Comparison of ENCODE assay signal across 1 cellular context in the genomic region with DNA sequence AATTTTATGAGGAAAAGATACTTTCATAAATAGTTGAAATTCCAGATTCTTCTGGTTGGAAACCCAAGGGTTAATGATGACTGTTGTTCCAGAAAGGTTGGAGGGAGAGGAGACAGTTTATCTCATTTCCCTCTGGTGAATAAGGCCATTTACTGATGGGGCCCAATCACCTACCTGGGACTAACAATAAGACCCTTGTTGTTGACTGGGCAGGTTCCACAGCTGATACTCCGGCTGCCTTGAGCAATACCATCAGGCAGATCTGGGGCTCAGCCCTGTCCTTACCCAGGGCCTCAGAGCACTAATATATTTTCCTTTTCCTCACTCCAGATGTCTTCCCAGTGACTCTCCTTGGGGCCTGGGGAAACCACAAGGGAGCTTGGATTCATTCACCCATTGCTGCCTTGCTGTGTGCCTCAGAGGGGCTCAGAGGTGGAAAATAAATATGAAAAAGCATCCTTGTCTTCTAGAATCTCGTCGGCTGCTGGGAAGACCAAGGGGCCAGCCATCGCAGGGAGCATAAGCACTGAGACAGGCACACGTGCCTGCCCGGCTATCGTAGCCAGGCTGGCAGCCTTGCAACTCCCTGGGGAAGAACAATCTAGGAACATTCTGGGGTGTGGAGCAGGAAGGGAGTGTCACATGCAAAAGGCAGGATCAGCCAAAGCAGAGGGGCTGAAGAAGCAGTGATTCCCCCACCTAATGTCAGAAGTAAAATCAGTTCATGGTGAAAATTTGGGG.
TF ChIP-seq lines count a peak whose summit lies in the region.

No MANE protein-coding gene starts in this region.

TF ChIP-seq in HepG2, 621 proteins besides CTCF, POLR2A, EP300 and RAD21 (continued from another document and continues in another):
- TF ChIP-seq, protein P1, sequence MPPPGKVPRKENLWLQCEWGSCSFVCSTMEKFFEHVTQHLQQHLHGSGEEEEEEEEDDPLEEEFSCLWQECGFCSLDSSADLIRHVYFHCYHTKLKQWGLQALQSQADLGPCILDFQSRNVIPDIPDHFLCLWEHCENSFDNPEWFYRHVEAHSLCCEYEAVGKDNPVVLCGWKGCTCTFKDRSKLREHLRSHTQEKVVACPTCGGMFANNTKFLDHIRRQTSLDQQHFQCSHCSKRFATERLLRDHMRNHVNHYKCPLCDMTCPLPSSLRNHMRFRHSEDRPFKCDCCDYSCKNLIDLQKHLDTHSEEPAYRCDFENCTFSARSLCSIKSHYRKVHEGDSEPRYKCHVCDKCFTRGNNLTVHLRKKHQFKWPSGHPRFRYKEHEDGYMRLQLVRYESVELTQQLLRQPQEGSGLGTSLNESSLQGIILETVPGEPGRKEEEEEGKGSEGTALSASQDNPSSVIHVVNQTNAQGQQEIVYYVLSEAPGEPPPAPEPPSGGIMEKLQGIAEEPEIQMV (CRISPR knock-in tag; IDR thresholded peaks at IDR 0.05; ENCODE audit: low read depth) = no peak
- TF ChIP-seq ZNF121 (CRISPR knock-in tag; IDR thresholded peaks at IDR 0.05) = peak; percentile 53
- TF ChIP-seq ZNF530 (CRISPR knock-in tag; IDR thresholded peaks at IDR 0.05; ENCODE audit: low read depth) = no peak
- TF ChIP-seq ZNF772 (CRISPR knock-in tag; IDR thresholded peaks at IDR 0.05) = no peak
- TF ChIP-seq HDAC2 (CRISPR knock-in tag; IDR thresholded peaks at IDR 0.05) = peak; percentile 47; the same call in 1 of the 2 replicates
- TF ChIP-seq ZNF777 (CRISPR knock-in tag; IDR thresholded peaks at IDR 0.05) = no peak
- TF ChIP-seq, protein P2, sequence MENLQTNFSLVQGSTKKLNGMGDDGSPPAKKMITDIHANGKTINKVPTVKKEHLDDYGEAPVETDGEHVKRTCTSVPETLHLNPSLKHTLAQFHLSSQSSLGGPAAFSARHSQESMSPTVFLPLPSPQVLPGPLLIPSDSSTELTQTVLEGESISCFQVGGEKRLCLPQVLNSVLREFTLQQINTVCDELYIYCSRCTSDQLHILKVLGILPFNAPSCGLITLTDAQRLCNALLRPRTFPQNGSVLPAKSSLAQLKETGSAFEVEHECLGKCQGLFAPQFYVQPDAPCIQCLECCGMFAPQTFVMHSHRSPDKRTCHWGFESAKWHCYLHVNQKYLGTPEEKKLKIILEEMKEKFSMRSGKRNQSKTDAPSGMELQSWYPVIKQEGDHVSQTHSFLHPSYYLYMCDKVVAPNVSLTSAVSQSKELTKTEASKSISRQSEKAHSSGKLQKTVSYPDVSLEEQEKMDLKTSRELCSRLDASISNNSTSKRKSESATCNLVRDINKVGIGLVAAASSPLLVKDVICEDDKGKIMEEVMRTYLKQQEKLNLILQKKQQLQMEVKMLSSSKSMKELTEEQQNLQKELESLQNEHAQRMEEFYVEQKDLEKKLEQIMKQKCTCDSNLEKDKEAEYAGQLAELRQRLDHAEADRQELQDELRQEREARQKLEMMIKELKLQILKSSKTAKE (CRISPR knock-in tag; IDR thresholded peaks at IDR 0.05; ENCODE audit: borderline replicate concordance) = no peak
- TF ChIP-seq GATA4 (IDR thresholded peaks at IDR 0.05; ENCODE audit: borderline replicate concordance, low read depth) = no peak
- TF ChIP-seq, protein P3, sequence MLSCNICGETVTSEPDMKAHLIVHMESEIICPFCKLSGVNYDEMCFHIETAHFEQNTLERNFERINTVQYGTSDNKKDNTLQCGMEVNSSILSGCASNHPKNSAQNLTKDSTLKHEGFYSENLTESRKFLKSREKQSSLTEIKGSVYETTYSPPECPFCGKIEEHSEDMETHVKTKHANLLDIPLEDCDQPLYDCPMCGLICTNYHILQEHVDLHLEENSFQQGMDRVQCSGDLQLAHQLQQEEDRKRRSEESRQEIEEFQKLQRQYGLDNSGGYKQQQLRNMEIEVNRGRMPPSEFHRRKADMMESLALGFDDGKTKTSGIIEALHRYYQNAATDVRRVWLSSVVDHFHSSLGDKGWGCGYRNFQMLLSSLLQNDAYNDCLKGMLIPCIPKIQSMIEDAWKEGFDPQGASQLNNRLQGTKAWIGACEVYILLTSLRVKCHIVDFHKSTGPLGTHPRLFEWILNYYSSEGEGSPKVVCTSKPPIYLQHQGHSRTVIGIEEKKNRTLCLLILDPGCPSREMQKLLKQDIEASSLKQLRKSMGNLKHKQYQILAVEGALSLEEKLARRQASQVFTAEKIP (CRISPR knock-in tag; IDR thresholded peaks at IDR 0.05; ENCODE audit: borderline replicate concordance) = no peak
- TF ChIP-seq KLF9 (CRISPR knock-in tag; IDR thresholded peaks at IDR 0.05; ENCODE audit: low read depth) = no peak
- no peak for TF ChIP-seq BRD4 (CRISPR knock-in tag; IDR thresholded peaks at IDR 0.05)
- TF ChIP-seq ZNF75D (CRISPR knock-in tag; IDR thresholded peaks at IDR 0.05; ENCODE audit: borderline replicate concordance) = no peak
- no peak for TF ChIP-seq NR2C2 (CRISPR knock-in tag; IDR thresholded peaks at IDR 0.05; ENCODE audit: borderline replicate concordance)
- TF ChIP-seq, protein P4, sequence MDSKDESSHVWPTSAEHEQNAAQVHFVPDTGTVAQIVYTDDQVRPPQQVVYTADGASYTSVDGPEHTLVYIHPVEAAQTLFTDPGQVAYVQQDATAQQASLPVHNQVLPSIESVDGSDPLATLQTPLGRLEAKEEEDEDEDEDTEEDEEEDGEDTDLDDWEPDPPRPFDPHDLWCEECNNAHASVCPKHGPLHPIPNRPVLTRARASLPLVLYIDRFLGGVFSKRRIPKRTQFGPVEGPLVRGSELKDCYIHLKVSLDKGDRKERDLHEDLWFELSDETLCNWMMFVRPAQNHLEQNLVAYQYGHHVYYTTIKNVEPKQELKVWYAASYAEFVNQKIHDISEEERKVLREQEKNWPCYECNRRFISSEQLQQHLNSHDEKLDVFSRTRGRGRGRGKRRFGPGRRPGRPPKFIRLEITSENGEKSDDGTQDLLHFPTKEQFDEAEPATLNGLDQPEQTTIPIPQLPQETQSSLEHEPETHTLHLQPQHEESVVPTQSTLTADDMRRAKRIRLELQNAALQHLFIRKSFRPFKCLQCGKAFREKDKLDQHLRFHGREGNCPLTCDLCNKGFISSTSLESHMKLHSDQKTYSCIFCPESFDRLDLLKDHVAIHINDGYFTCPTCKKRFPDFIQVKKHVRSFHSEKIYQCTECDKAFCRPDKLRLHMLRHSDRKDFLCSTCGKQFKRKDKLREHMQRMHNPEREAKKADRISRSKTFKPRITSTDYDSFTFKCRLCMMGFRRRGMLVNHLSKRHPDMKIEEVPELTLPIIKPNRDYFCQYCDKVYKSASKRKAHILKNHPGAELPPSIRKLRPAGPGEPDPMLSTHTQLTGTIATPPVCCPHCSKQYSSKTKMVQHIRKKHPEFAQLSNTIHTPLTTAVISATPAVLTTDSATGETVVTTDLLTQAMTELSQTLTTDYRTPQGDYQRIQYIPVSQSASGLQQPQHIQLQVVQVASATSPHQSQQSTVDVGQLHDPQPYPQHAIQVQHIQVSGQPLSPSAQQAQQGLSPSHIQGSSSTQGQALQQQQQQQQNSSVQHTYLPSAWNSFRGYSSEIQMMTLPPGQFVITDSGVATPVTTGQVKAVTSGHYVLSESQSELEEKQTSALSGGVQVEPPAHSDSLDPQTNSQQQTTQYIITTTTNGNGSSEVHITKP (CRISPR knock-in tag; IDR thresholded peaks at IDR 0.05; ENCODE audit: low read depth) = no peak
- TF ChIP-seq ISX (CRISPR knock-in tag; conservative IDR thresholded peaks at IDR 0.05) = no peak
- no peak for TF ChIP-seq ZNF446 (CRISPR knock-in tag; IDR thresholded peaks at IDR 0.05)
- TF ChIP-seq, protein P5, sequence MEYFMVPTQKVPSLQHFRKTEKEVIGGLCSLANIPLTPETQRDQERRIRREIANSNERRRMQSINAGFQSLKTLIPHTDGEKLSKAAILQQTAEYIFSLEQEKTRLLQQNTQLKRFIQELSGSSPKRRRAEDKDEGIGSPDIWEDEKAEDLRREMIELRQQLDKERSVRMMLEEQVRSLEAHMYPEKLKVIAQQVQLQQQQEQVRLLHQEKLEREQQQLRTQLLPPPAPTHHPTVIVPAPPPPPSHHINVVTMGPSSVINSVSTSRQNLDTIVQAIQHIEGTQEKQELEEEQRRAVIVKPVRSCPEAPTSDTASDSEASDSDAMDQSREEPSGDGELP (IDR thresholded peaks at IDR 0.05; ENCODE audit: borderline replicate concordance, low read depth) = peak; percentile 98
- TF ChIP-seq, protein P6, sequence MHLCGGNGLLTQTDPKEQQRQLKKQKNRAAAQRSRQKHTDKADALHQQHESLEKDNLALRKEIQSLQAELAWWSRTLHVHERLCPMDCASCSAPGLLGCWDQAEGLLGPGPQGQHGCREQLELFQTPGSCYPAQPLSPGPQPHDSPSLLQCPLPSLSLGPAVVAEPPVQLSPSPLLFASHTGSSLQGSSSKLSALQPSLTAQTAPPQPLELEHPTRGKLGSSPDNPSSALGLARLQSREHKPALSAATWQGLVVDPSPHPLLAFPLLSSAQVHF (CRISPR knock-in tag; IDR thresholded peaks at IDR 0.05) = no peak
- no peak for TF ChIP-seq ZNF850 (CRISPR knock-in tag; conservative IDR thresholded peaks at IDR 0.05)
- TF ChIP-seq MYC (CRISPR knock-in tag; IDR thresholded peaks at IDR 0.05; ENCODE audit: borderline replicate concordance) = no peak
- TF ChIP-seq TGIF2 (CRISPR knock-in tag; IDR thresholded peaks at IDR 0.05) = 0 out of 2 replicates have a peak, but pooled peaks have one; percentile 58
- TF ChIP-seq, protein P7, sequence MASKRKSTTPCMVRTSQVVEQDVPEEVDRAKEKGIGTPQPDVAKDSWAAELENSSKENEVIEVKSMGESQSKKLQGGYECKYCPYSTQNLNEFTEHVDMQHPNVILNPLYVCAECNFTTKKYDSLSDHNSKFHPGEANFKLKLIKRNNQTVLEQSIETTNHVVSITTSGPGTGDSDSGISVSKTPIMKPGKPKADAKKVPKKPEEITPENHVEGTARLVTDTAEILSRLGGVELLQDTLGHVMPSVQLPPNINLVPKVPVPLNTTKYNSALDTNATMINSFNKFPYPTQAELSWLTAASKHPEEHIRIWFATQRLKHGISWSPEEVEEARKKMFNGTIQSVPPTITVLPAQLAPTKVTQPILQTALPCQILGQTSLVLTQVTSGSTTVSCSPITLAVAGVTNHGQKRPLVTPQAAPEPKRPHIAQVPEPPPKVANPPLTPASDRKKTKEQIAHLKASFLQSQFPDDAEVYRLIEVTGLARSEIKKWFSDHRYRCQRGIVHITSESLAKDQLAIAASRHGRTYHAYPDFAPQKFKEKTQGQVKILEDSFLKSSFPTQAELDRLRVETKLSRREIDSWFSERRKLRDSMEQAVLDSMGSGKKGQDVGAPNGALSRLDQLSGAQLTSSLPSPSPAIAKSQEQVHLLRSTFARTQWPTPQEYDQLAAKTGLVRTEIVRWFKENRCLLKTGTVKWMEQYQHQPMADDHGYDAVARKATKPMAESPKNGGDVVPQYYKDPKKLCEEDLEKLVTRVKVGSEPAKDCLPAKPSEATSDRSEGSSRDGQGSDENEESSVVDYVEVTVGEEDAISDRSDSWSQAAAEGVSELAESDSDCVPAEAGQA (IDR thresholded peaks at IDR 0.05; ENCODE audit: low read depth) = no peak
- TF ChIP-seq, protein P7 (CRISPR knock-in tag; IDR thresholded peaks at IDR 0.05; ENCODE audit: borderline replicate concordance) = no peak
- peak; percentile 57 for TF ChIP-seq FOXA3 (CRISPR knock-in tag; IDR thresholded peaks at IDR 0.05)
- TF ChIP-seq KDM1A (CRISPR knock-in tag; IDR thresholded peaks at IDR 0.05) = peak; percentile 43; the same call in 1 of the 2 replicates
- no peak for TF ChIP-seq NFYC (CRISPR knock-in tag; IDR thresholded peaks at IDR 0.05)
- no peak for TF ChIP-seq ZKSCAN5 (CRISPR knock-in tag; IDR thresholded peaks at IDR 0.05)
- TF ChIP-seq, protein P8, sequence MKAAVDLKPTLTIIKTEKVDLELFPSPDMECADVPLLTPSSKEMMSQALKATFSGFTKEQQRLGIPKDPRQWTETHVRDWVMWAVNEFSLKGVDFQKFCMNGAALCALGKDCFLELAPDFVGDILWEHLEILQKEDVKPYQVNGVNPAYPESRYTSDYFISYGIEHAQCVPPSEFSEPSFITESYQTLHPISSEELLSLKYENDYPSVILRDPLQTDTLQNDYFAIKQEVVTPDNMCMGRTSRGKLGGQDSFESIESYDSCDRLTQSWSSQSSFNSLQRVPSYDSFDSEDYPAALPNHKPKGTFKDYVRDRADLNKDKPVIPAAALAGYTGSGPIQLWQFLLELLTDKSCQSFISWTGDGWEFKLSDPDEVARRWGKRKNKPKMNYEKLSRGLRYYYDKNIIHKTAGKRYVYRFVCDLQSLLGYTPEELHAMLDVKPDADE (CRISPR knock-in tag; IDR thresholded peaks at IDR 0.05) = no peak
- no peak for TF ChIP-seq ZNF329 (CRISPR knock-in tag; IDR thresholded peaks at IDR 0.05; ENCODE audit: low read depth)
- no peak for TF ChIP-seq ZFP82 (CRISPR knock-in tag; IDR thresholded peaks at IDR 0.05; ENCODE audit: borderline replicate concordance)
- no peak for TF ChIP-seq FLYWCH1 (CRISPR knock-in tag; IDR thresholded peaks at IDR 0.05)
- TF ChIP-seq, protein P9, sequence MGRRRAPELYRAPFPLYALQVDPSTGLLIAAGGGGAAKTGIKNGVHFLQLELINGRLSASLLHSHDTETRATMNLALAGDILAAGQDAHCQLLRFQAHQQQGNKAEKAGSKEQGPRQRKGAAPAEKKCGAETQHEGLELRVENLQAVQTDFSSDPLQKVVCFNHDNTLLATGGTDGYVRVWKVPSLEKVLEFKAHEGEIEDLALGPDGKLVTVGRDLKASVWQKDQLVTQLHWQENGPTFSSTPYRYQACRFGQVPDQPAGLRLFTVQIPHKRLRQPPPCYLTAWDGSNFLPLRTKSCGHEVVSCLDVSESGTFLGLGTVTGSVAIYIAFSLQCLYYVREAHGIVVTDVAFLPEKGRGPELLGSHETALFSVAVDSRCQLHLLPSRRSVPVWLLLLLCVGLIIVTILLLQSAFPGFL (CRISPR knock-in tag; IDR thresholded peaks at IDR 0.05) = no peak
- TF ChIP-seq MATR3 (CRISPR knock-in tag; IDR thresholded peaks at IDR 0.05) = no peak
- TF ChIP-seq ZNF101 (CRISPR knock-in tag; IDR thresholded peaks at IDR 0.05; ENCODE audit: borderline replicate concordance, low read depth) = no peak
- TF ChIP-seq ARID2 (CRISPR knock-in tag; IDR thresholded peaks at IDR 0.05; ENCODE audit: borderline replicate concordance) = no peak
- no peak for TF ChIP-seq MZF1 (CRISPR knock-in tag; IDR thresholded peaks at IDR 0.05; ENCODE audit: borderline replicate concordance)
- TF ChIP-seq, protein P10, sequence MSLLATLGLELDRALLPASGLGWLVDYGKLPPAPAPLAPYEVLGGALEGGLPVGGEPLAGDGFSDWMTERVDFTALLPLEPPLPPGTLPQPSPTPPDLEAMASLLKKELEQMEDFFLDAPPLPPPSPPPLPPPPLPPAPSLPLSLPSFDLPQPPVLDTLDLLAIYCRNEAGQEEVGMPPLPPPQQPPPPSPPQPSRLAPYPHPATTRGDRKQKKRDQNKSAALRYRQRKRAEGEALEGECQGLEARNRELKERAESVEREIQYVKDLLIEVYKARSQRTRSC (CRISPR knock-in tag; IDR thresholded peaks at IDR 0.05; ENCODE audit: low read depth) = no peak
